In the genomic region with DNA sequence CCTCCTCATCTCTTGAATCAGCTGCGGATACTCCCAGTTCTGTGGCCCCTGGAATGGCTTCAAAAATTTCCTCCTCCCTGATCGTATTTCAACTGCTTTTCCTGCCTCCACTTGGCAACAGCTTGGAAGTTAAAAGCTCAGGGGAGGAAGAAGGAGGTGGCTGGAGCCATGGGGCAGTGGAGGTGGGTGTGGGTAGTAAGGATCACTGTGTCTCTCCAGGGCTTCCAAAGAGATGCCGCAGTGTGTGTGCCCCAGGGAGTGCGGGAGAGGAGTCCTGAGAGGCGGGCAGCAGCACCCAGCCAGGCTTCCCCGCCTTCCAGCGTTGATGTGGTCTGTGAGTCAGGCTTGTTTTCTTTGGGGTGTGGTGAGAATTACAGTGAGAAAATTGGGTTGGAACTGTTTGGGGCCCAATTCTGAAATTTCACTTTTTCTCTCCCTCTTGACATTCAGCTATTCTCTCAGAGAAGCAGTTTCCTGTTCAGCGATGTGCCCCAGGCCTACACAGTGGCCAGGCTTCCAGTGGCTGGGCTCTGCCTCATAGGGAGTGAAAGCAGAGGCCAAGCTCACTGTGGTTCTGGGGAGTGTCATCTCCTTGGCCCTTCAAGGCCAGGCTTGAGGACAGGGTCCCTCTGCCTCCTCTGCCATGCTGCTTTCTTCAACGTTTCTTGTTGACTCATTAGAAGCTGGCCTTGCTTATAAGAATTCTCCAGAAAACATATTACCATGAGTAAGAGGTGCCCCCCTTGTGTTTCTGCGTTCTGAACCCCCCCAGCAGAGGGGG, we compare ENCODE assay signal across 13 cellular contexts.
A peak's percentile ranks its signal among the peaks of the same experiment; 100 is the strongest.
DNase-seq lines count a peak whose midpoint lies in the region; ATAC-seq and TF ChIP-seq lines count a peak whose summit lies in the region.
"Had no signal": no experiment of that assay in that cellular context is flagged by ENCODE, and none has a peak within 500 bp of the region (broad histone marks: within the 10 kb centered on the region; RNA-seq: fewer than 3 reads in every experiment).

No MANE protein-coding gene starts in this region.

- H3K4me3 Mint-ChIP-seq in WTC11 = no peak overlapping the region
- H3K4me3 Mint-ChIP-seq: activated B cell treated with CpG ODN at 0.5 μM for 24 hours; central memory CD8-positive, alpha-beta T cell; neural crest cell; stimulated activated memory B cell treated with anti-CD40 and anti-IgM and Interleukin-4, amounts not matched to agents 10 μg/mL and 1 μg/mL and 100 μg/mL, for 72 hours had no signal

- peak overlapping the region; percentile 72 for H3K27ac Mint-ChIP-seq in WTC11
- H3K27ac Mint-ChIP-seq: activated B cell treated with CpG ODN at 0.5 μM for 24 hours; stimulated activated memory B cell treated with anti-CD40 and anti-IgM and Interleukin-4, amounts not matched to agents 10 μg/mL and 1 μg/mL and 100 μg/mL, for 72 hours had no signal

- no peak for DNase-seq in WTC11 (ENCODE audit: low spot score)
- DNase-seq in heart right ventricle = peak in 1 of 2 donors; percentile 26
- peak; percentile 76 for DNase-seq in skeletal muscle cell (ENCODE audit: low read depth)
- DNase-seq in NCI-H1092 treated with DMSO at 0.1 percent for 48 hours (lab: John Stamatoyannopoulos, UW) = no peak
- no peak for DNase-seq in activated CD4-positive, alpha-beta T cell treated with anti-CD3 and anti-CD28 coated beads for 4 hours
- no peak for DNase-seq in NCI-H2107 (lab: John Stamatoyannopoulos, UW)
- DNase-seq: activated B cell treated with CpG ODN at 0.5 μM for 24 hours, NCI-H1694 treated with DMSO at 0.1 percent for 48 hours had no signal

- no peak overlapping the region for H3K4me3 ChIP-seq in HEK293 (ENCODE audit: low read depth, low read length)
- H3K4me3 ChIP-seq in heart right ventricle = no peak overlapping the region
- H3K4me3 ChIP-seq in skeletal muscle cell (ENCODE audit: low read depth, low read length) = no peak overlapping the region

- 0 out of 2 replicates have a peak, but pooled peaks cover 3% of the 10 kb centered on the region for H3K27me3 Mint-ChIP-seq in WTC11 (ENCODE audit: low read depth)
- H3K27me3 Mint-ChIP-seq: activated B cell treated with CpG ODN at 0.5 μM for 24 hours; central memory CD8-positive, alpha-beta T cell; stimulated activated memory B cell treated with anti-CD40 and anti-IgM and Interleukin-4, amounts not matched to agents 10 μg/mL and 1 μg/mL and 100 μg/mL, for 72 hours had no signal

- peaks cover 35% of the 10 kb centered on the region for H3K4me1 Mint-ChIP-seq in WTC11
- H3K4me1 Mint-ChIP-seq: activated B cell treated with CpG ODN at 0.5 μM for 24 hours; neural crest cell; stimulated activated memory B cell treated with anti-CD40 and anti-IgM and Interleukin-4, amounts not matched to agents 10 μg/mL and 1 μg/mL and 100 μg/mL, for 72 hours had no signal

- peaks cover 21% of the 10 kb centered on the region for H3K9me3 Mint-ChIP-seq in WTC11
- H3K9me3 Mint-ChIP-seq: central memory CD8-positive, alpha-beta T cell had no signal

- H3K36me3 ChIP-seq in HEK293 (ENCODE audit: control insufficient read depth in 2 of 2, insufficient read depth in 1 of 2, low read length in 2 of 2) (peaks cover 0 to 20% of the 10 kb centered on the region in 2 experiments; a peak in 1 of 3 replicates), heart right ventricle (peaks cover 0 to 36% (median 0%) of the 10 kb centered on the region in 9 donors)

- H3K9me3 ChIP-seq in HEK293 (ENCODE audit: control insufficient read depth, insufficient read depth, low read depth, low read length) = no peaks in the 10 kb centered on the region
- peaks cover 0 to 14% (median 0%) of the 10 kb centered on the region in 11 donors for H3K9me3 ChIP-seq in heart right ventricle

- no peak; the same call in 1 of the 2 replicates for ATAC-seq in WTC11
- ATAC-seq in heart right ventricle = peak; percentile 33 to 70 (median 52)
- no peak for ATAC-seq in GM19397 (IDR thresholded peaks at IDR 0.05; ENCODE audit: unreplicated experiment)
- ATAC-seq: stimulated activated memory B cell treated with anti-CD40 and anti-IgM and Interleukin-4, amounts not matched to agents 10 μg/mL and 1 μg/mL and 100 μg/mL, for 72 hours had no signal

- H3K4me1 ChIP-seq in HEK293 (ENCODE audit: control insufficient read depth, insufficient read depth, low read length) = no peaks in the 10 kb centered on the region
- peaks cover 0 to 24% (median 16%) of the 10 kb centered on the region in 9 donors for H3K4me1 ChIP-seq in heart right ventricle

- no peaks in the 10 kb centered on the region for H3K27me3 ChIP-seq in heart right ventricle

- H3K27ac ChIP-seq in HEK293 (ENCODE audit: extremely low read depth, low read depth, low read length) (no peak overlapping the region), heart right ventricle (peak overlapping the region in 8 of 10 donors; percentile 5 to 73 (median 46))

- CTCF ChIA-PET in HEK293 (lab: Yijun Ruan, JAX) (interaction anchor here (0.7 to 2.8 kb wide), 4 partner anchors 12 to 585 kb away, joined by 3 to 11 read pairs (median 4); no protein-coding TSS in a partner anchor), WTC11 (lab: Charles Lee) (interaction anchor here (0.8 to 2.8 kb wide), 7 partner anchors 12 to 590 kb away, joined by 3 to 16 read pairs (median 5); no protein-coding TSS in a partner anchor)

- WGBS in heart right ventricle, 2 donors = 56 to 62% methylated on average over 10 of the region's 10 CpGs

- intact Hi-C loops in heart right ventricle (cut with DNase I) = loop anchor here in 1 of 10 donors (5.0 kb wide), 1 partner anchor 35 kb away; no protein-coding TSS in a partner anchor

- no peak for TF ChIP-seq CTCF in HEK293 (tag by site-specific recombination; IDR thresholded peaks at IDR 0.05)
- TF ChIP-seq CTCF in WTC11 (IDR thresholded peaks at IDR 0.05) = no peak
- no peak for TF ChIP-seq CTCF in heart right ventricle (IDR thresholded peaks at IDR 0.05)

- H3K36me3 Mint-ChIP-seq in WTC11 = peaks cover 45% of the 10 kb centered on the region

- POLR2A ChIA-PET in HEK293 (lab: Yijun Ruan, JAX) = no interaction called here
- POLR2A ChIA-PET in WTC11 (lab: Charles Lee) = interaction anchor here (0.8 kb wide), 1 partner anchor 11 kb away, joined by 3 read pairs; no protein-coding TSS in a partner anchor

TF ChIP-seq in HEK293, 187 proteins besides CTCF, POLR2A, EP300 and RAD21 (continues in another document):
- TF ChIP-seq, protein P1, sequence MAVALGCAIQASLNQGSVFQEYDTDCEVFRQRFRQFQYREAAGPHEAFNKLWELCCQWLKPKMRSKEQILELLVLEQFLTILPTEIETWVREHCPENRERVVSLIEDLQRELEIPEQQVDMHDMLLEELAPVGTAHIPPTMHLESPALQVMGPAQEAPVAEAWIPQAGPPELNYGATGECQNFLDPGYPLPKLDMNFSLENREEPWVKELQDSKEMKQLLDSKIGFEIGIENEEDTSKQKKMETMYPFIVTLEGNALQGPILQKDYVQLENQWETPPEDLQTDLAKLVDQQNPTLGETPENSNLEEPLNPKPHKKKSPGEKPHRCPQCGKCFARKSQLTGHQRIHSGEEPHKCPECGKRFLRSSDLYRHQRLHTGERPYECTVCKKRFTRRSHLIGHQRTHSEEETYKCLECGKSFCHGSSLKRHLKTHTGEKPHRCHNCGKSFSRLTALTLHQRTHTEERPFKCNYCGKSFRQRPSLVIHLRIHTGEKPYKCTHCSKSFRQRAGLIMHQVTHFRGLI (tag by site-specific recombination; IDR thresholded peaks at IDR 0.05) = 0 out of 2 replicates have a peak, but pooled peaks have one; percentile 22
- TF ChIP-seq, protein P2, sequence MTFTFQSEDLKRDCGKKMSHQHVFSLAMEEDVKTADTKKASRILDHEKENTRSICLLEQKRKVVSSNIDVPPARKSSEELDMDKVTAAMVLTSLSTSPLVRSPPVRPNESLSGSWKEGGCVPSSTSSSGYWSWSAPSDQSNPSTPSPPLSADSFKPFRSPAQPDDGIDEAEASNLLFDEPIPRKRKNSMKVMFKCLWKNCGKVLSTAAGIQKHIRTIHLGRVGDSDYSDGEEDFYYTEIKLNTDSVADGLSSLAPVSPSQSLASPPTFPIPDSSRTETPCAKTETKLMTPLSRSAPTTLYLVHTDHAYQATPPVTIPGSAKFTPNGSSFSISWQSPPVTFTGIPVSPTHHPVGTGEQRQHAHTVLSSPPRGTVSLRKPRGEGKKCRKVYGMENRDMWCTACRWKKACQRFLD (tag by site-specific recombination; IDR thresholded peaks at IDR 0.05) = no peak

TF ChIP-seq in WTC11, 78 proteins besides CTCF, POLR2A, EP300 and RAD21 (continues in another document):
- TF ChIP-seq ZNF232 (CRISPR knock-in tag; IDR thresholded peaks at IDR 0.05) (no peak), GABPB1 (CRISPR knock-in tag; IDR thresholded peaks at IDR 0.05) (no peak), ATF1 (CRISPR knock-in tag; IDR thresholded peaks at IDR 0.05) (no peak), ETV6 (CRISPR knock-in tag; IDR thresholded peaks at IDR 0.05) (no peak), HMGA2 (CRISPR knock-in tag; IDR thresholded peaks at IDR 0.05) (no peak)
- TF ChIP-seq, protein P3, sequence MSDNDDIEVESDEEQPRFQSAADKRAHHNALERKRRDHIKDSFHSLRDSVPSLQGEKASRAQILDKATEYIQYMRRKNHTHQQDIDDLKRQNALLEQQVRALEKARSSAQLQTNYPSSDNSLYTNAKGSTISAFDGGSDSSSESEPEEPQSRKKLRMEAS (CRISPR knock-in tag; IDR thresholded peaks at IDR 0.05) = no peak
- TF ChIP-seq, protein P4, sequence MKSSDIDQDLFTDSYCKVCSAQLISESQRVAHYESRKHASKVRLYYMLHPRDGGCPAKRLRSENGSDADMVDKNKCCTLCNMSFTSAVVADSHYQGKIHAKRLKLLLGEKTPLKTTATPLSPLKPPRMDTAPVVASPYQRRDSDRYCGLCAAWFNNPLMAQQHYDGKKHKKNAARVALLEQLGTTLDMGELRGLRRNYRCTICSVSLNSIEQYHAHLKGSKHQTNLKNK (CRISPR knock-in tag; IDR thresholded peaks at IDR 0.05) = no peak
- TF ChIP-seq, protein P5, sequence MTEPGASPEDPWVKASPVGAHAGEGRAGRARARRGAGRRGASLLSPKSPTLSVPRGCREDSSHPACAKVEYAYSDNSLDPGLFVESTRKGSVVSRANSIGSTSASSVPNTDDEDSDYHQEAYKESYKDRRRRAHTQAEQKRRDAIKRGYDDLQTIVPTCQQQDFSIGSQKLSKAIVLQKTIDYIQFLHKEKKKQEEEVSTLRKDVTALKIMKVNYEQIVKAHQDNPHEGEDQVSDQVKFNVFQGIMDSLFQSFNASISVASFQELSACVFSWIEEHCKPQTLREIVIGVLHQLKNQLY (CRISPR knock-in tag; IDR thresholded peaks at IDR 0.05) = no peak

Comparison
In these comparisons a context has a peak if more than half of its experiments do, and no peak if none do; other contexts are left out.
1. ATAC-seq: peak in heart right ventricle (8 of 8); none in WTC11 (single experiment) and GM19397 (single experiment).